ENCODE assay signal across 8 cellular contexts in the genomic region with DNA sequence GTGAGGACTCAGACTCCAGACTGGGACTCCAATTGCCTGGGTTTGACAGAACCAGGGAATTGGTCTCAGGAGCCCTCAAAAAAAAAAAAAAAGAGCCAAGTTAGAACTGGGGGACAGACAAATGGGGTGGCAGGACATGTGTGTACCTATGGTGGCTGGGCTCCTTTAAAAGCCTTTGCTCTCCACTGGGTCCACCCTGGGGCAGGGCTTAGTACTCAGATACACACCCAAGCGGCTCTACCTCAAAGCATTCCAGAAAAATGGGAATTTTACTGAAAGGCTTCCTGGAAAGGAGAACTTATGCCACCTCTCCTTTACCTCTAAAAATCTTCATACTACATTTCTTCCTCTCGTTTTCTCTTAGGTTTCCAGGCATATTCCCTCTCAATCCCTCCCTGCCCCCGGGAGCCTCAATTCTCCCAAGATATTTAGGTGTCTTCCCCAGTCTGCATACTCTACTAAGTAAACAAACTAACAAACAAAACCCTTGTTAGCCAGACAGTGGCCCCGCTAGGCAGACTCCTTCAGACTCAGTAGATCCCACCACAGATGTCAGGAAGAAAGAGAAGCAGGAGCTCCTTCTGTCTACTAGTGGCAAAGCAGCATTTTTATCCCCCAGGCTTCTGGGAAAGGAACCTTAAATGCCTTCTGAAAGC. TPM values are rescaled to one million over a fixed set of nuclear protein-coding genes. Genes with fewer than 3 reads are reported as not detected.
DNase-seq lines count a peak whose midpoint lies in the region; TF ChIP-seq lines count a peak whose summit lies in the region.

No MANE protein-coding gene starts in this region.

- H3K9me3 ChIP-seq in BLaER1: no peaks in the 10 kb centered on the region
- H3K9me3 ChIP-seq in endocrine pancreas (ENCODE audit: control insufficient read depth, low read length): no peaks in the 10 kb centered on the region

- H3K4me1 ChIP-seq in BLaER1 (peaks cover 38% of the 10 kb centered on the region), endocrine pancreas (ENCODE audit: control insufficient read depth, insufficient read depth, low read length) (no peaks in the 10 kb centered on the region)

- TF ChIP-seq CTCF in NB4 (IDR thresholded peaks at IDR 0.05; ENCODE audit: low read depth, low read length): no peak
- no peak for TF ChIP-seq CTCF in neural crest cell (conservative IDR thresholded peaks at IDR 0.05)

- peaks cover 38% of the 10 kb centered on the region for H3K36me3 ChIP-seq in BLaER1
- peaks cover 10% of the 10 kb centered on the region for H3K36me3 ChIP-seq in endocrine pancreas (ENCODE audit: control insufficient read depth, insufficient read depth, low read length)

- H3K27me3 Mint-ChIP-seq in neural crest cell (ENCODE audit: low read depth): no peaks in the 10 kb centered on the region

- H3K36me3 Mint-ChIP-seq in neural crest cell (ENCODE audit: low read depth): peaks cover 2% of the 10 kb centered on the region

- H3K27me3 ChIP-seq in BLaER1: no peaks in the 10 kb centered on the region
- no peaks in the 10 kb centered on the region for H3K27me3 ChIP-seq in endocrine pancreas (ENCODE audit: control insufficient read depth, insufficient read depth, low read length)

- H3K9ac ChIP-seq in BLaER1 (peak overlapping the region; percentile 90), endocrine pancreas (ENCODE audit: control insufficient read depth, insufficient read depth, low read length) (peak overlapping the region; percentile 99)

- TF ChIP-seq POLR2A in NB4 (IDR thresholded peaks at IDR 0.05; ENCODE audit: extremely low read depth, insufficient read length): no peak

- H3K4me3 ChIP-seq in BLaER1 (peak overlapping the region; percentile 97), NB4 (ENCODE audit: low read depth, low read length) (peak overlapping the region; percentile 87), endocrine pancreas (ENCODE audit: control insufficient read depth, insufficient read depth, low read length) (peak overlapping the region; percentile 83)

- peaks cover 39% of the 10 kb centered on the region; the same call in 1 of the 2 replicates for H4K20me1 ChIP-seq in BLaER1

- H3K27ac ChIP-seq in BLaER1: peak overlapping the region; percentile 89

- DNase-seq in NB4 (ENCODE audit: low read depth) (no peak), neural crest cell (ENCODE audit: low read depth, low spot score) (no peak), KBM-7 (no peak), nucleus accumbens (lab: John Stamatoyannopoulos, UW) (no peak)
- no peak for DNase-seq in stimulated activated CD4-positive, alpha-beta T cell treated with anti-CD3 and anti-CD28 coated beads, Interleukin-15, amount 100 ng/mL, for 24 hours
- DNase-seq in stimulated activated CD4-positive, alpha-beta T cell treated with anti-CD3 and anti-CD28 coated beads, Interleukin-4, amount 100 ng/mL, for 24 hours: no peak

- in situ Hi-C loops in KBM-7 (cut with MboI; ENCODE audit: low pct_unique_long_range_greater_than_20kb, low sequenced_read_pairs): no loop called here

- H3K4me1 Mint-ChIP-seq in neural crest cell: peaks cover 37% of the 10 kb centered on the region

- peak overlapping the region; percentile 96 for H3K4me3 Mint-ChIP-seq in neural crest cell

- peak overlapping the region; percentile 78 for H3K27ac Mint-ChIP-seq in neural crest cell (ENCODE audit: unreplicated experiment)

- H3K9me3 Mint-ChIP-seq in neural crest cell: no peaks in the 10 kb centered on the region

- peak overlapping the region; percentile 90 for H3K4me2 ChIP-seq in BLaER1

RNA-seq across cellular contexts. Expression of a gene that starts 0.8 kb away (rescaled TPM):
- total RNA-seq in neural crest cell: 49.7 and 53.1 TPM in 2 replicates

RNA-seq across cellular contexts. Expression of a gene that starts 1.4 kb away (rescaled TPM):
- 47.2 and 47.5 TPM in 2 replicates for total RNA-seq in neural crest cell

RNA-seq across cellular contexts. Expression of a gene that starts 31.9 kb away (rescaled TPM):
- total RNA-seq in neural crest cell: 6.4 and 7.7 TPM in 2 replicates

RNA-seq across cellular contexts. Expression of a gene that starts 52.6 kb away (rescaled TPM):
- 33.5 and 37.6 TPM in 2 replicates for total RNA-seq in neural crest cell
